27 cellular contexts compared by ENCODE assay signal in the genomic region with DNA sequence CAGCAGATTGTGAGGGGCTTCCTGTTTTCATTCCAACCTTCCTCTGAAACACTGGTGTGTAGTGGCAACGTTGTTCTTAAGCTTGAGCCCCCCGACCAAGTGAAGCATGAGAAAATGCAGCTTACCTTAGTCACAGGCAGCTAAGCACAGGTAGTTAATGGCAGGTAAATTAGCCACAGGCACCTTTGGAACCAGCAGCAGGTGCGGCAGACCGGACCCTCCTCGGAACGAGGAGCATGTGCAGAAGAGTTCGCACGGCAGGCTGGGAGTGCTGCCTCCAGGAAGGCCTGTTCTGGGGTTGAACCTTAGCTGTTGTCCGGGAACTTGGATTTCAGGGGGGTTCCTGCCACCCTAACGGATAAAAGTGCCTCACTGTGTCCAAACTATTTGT. TPM values are rescaled to one million over a fixed set of nuclear protein-coding genes. Genes with fewer than 3 reads are reported as not detected.
DNase-seq lines count a peak whose midpoint lies in the region; ATAC-seq and TF ChIP-seq lines count a peak whose summit lies in the region.
"Had no signal": no experiment of that assay in that cellular context is flagged by ENCODE, and none has a peak within 500 bp of the region (broad histone marks: within the 10 kb centered on the region; RNA-seq: fewer than 3 reads in every experiment).

No MANE protein-coding gene starts in this region.

- no peak for TF ChIP-seq POLR2A in HCT116 (IDR thresholded peaks at IDR 0.05; ENCODE audit: borderline replicate concordance, extremely low read depth, insufficient read depth, insufficient read length)
- no peak for TF ChIP-seq POLR2A in erythroblast (IDR thresholded peaks at IDR 0.05; ENCODE audit: low read length)
- no peak for TF ChIP-seq POLR2A in body of pancreas (IDR thresholded peaks at IDR 0.05)

- H3K27me3 Mint-ChIP-seq in endodermal cell (ENCODE audit: insufficient read depth) (peaks cover 46% of the 10 kb centered on the region), progenitor cell of endocrine pancreas (peaks cover 35% of the 10 kb centered on the region)
- H3K27me3 Mint-ChIP-seq: activated CD8-positive, alpha-beta T cell treated with anti-CD3 and anti-CD28 coated beads for 36 hours had no signal

- no peaks in the 10 kb centered on the region for H3K9me3 Mint-ChIP-seq in endodermal cell
- H3K9me3 Mint-ChIP-seq in progenitor cell of endocrine pancreas (ENCODE audit: low read depth), result no peaks in the 10 kb centered on the region
- H3K9me3 Mint-ChIP-seq: activated CD8-positive, alpha-beta T cell treated with anti-CD3 and anti-CD28 coated beads for 36 hours; activated naive CD4-positive, alpha-beta T cell treated with anti-CD3 and anti-CD28 coated beads, Interleukin-2, amount 10 ng/mL, durations not matched to agents 7 days and 5 days; activated T-cell treated with anti-CD3 and anti-CD28 coated beads, Interleukin-2, amount 50 U/mL, for 72 hours; dendritic cell treated with granulocyte-macrophage colony-stimulating factor and Interleukin-4, amounts not matched to agents 40 ng/mL and 50 ng/mL, for 4 days; GM23338; T-cell had no signal

- peak; percentile 55 for DNase-seq in NCI-H2171 treated with DMSO at 0.1 percent for 48 hours (lab: John Stamatoyannopoulos, UW)
- no peak for DNase-seq in NCI-H2171 (lab: John Stamatoyannopoulos, UW)
- DNase-seq in HCT116 (ENCODE audit: low read depth, low spot score), result no peak
- DNase-seq in endodermal cell, result peak; percentile 39
- DNase-seq in progenitor cell of endocrine pancreas (ENCODE audit: low spot score, unreplicated experiment), result no peak
- no peak for DNase-seq in erythroblast (lab: John Stamatoyannopoulos, UW)
- no peak for DNase-seq in body of pancreas
- DNase-seq: activated CD4-positive, CD25-positive, alpha-beta regulatory T cell treated with anti-CD3 and anti-CD28 coated beads, Interleukin-2, amount 50 U/mL, for 72 hours; activated CD8-positive, alpha-beta T cell treated with anti-CD3 and anti-CD28 coated beads for 36 hours; activated naive CD4-positive, alpha-beta T cell treated with anti-CD3 and anti-CD28 coated beads, Interleukin-2, amount 10 ng/mL, durations not matched to agents 7 days and 5 days; activated T-cell treated with anti-CD3 and anti-CD28 coated beads, Interleukin-2, amount 50 U/mL, for 72 hours; anterior cingulate cortex; Kasumi-1; left ventricle myocardium superior; NCI-H2081; NCI-H524; OCI-M1; psoas muscle; SHP77 treated with DMSO at 0.1 percent for 48 hours; stimulated activated naive CD4-positive, alpha-beta T cell; T-cell had no signal

- H3K27me3 ChIP-seq in HCT116 (ENCODE audit: insufficient read depth, low read length) (peaks cover 41% of the 10 kb centered on the region), endodermal cell (ENCODE audit: control insufficient read depth, insufficient read depth, low read length, poor library complexity, severe bottlenecking) (peaks cover 40% of the 10 kb centered on the region), body of pancreas (no peaks in the 10 kb centered on the region)

- no peaks in the 10 kb centered on the region for H4K20me1 ChIP-seq in HCT116 (ENCODE audit: insufficient read depth)
- H4K20me1 ChIP-seq: BLaER1 had no signal

- H3K79me2 ChIP-seq in HCT116 (ENCODE audit: insufficient read depth, low read length), result no peaks in the 10 kb centered on the region

- no peaks in the 10 kb centered on the region for H3K36me3 ChIP-seq in HCT116 (ENCODE audit: control insufficient read depth in 1 of 2, insufficient read depth in 2 of 2, low read length in 2 of 2)
- no peaks in the 10 kb centered on the region for H3K36me3 ChIP-seq in endodermal cell (ENCODE audit: control insufficient read depth, insufficient read depth, low read length)
- H3K36me3 ChIP-seq in body of pancreas (replicated peaks in 1 of 2; ENCODE audit: insufficient read depth in 1 of 2, low read depth in 2 of 2), result no peaks in the 10 kb centered on the region
- H3K36me3 ChIP-seq: BLaER1, thoracic aorta had no signal

- H3K36me3 Mint-ChIP-seq in endodermal cell (ENCODE audit: low read depth) (no peaks in the 10 kb centered on the region), progenitor cell of endocrine pancreas (ENCODE audit: insufficient read depth) (no peaks in the 10 kb centered on the region)
- H3K36me3 Mint-ChIP-seq: activated naive CD4-positive, alpha-beta T cell treated with anti-CD3 and anti-CD28 coated beads, Interleukin-2, amount 10 ng/mL, durations not matched to agents 7 days and 5 days; T-cell had no signal

- CTCF ChIA-PET in HCT116 (lab: Charles Lee), result interaction anchor here (1.3 to 6.1 kb wide), 2 partner anchors 71 to 72 kb away, joined by 5 to 56 read pairs; no protein-coding TSS in a partner anchor

- H3K4me3 ChIP-seq in HCT116 (replicated peaks in 1 of 2; ENCODE audit: low read depth in 1 of 2, low read length in 2 of 2) (no peak overlapping the region), endodermal cell (ENCODE audit: low read length) (no peak overlapping the region), body of pancreas (no peak overlapping the region)
- H3K4me3 ChIP-seq: BLaER1, GM23338, psoas muscle, thoracic aorta had no signal

- H2AFZ ChIP-seq in HCT116 (ENCODE audit: low read depth, low read length, poor library complexity, severe bottlenecking), result no peak overlapping the region
- H2AFZ ChIP-seq: GM23338 had no signal

- H3K27ac Mint-ChIP-seq in endodermal cell, result no peak overlapping the region
- peak overlapping the region; percentile 34 for H3K27ac Mint-ChIP-seq in progenitor cell of endocrine pancreas
- H3K27ac Mint-ChIP-seq: activated CD8-positive, alpha-beta T cell treated with anti-CD3 and anti-CD28 coated beads for 36 hours; activated naive CD4-positive, alpha-beta T cell treated with anti-CD3 and anti-CD28 coated beads, Interleukin-2, amount 10 ng/mL, durations not matched to agents 7 days and 5 days; activated T-cell treated with anti-CD3 and anti-CD28 coated beads, Interleukin-2, amount 50 U/mL, for 72 hours; dendritic cell treated with granulocyte-macrophage colony-stimulating factor and Interleukin-4, amounts not matched to agents 40 ng/mL and 50 ng/mL, for 4 days; GM23338; T-cell had no signal

- H3K4me1 ChIP-seq in HCT116 (ENCODE audit: control insufficient read depth in 1 of 2, insufficient read depth in 2 of 2, low read length in 2 of 2), result peaks cover 10 to 20% of the 10 kb centered on the region in 2 experiments
- H3K4me1 ChIP-seq in endodermal cell (ENCODE audit: control insufficient read depth, insufficient read depth, low read length), result peaks cover 3% of the 10 kb centered on the region
- H3K4me1 ChIP-seq in body of pancreas, result no peaks in the 10 kb centered on the region
- H3K4me1 ChIP-seq: psoas muscle had no signal

- POLR2A ChIA-PET in HCT116 (lab: Charles Lee), result no interaction called here

- no TSS peak for BruUV-seq in HCT116 (replicated peaks; lab: Mats Ljungman, UMichigan)

- no peak for TF ChIP-seq RAD21 in HCT116 (IDR thresholded peaks at IDR 0.05; ENCODE audit: low read depth)

- TF ChIP-seq CTCF in HCT116 (IDR thresholded peaks at IDR 0.05 in 2 of 3, conservative IDR thresholded peaks at IDR 0.05 in 1 of 3; ENCODE audit: borderline replicate concordance in 1 of 3, insufficient read depth in 1 of 3, low read depth in 2 of 3, low read length in 2 of 3), result no peak
- no peak for TF ChIP-seq CTCF in endodermal cell (conservative IDR thresholded peaks at IDR 0.05)
- TF ChIP-seq CTCF in progenitor cell of endocrine pancreas (IDR thresholded peaks at IDR 0.05; ENCODE audit: unreplicated experiment), result no peak
- TF ChIP-seq CTCF in body of pancreas (IDR thresholded peaks at IDR 0.05), result no peak

- no peak overlapping the region for H3K27ac ChIP-seq in HCT116 (ENCODE audit: low read depth, low read length)
- H3K27ac ChIP-seq in endodermal cell (ENCODE audit: low read depth, low read length), result no peak overlapping the region
- no peak overlapping the region for H3K27ac ChIP-seq in body of pancreas
- H3K27ac ChIP-seq: BLaER1, psoas muscle, thoracic aorta had no signal

- H3K9me2 ChIP-seq in HCT116 (ENCODE audit: insufficient read depth), result no peaks in the 10 kb centered on the region

- H3K4me1 Mint-ChIP-seq in endodermal cell, result peaks cover 8% of the 10 kb centered on the region
- H3K4me1 Mint-ChIP-seq in progenitor cell of endocrine pancreas (ENCODE audit: low read depth), result peaks cover 28% of the 10 kb centered on the region
- H3K4me1 Mint-ChIP-seq: GM23338 had no signal

- peak overlapping the region; percentile 1 for H3K4me2 ChIP-seq in HCT116 (ENCODE audit: low read length)
- H3K4me2 ChIP-seq: BLaER1, GM23338 had no signal

- intact Hi-C loops in HCT116 (cut with micrococcal nuclease) (no loop called here), body of pancreas (cut with DNase I) (no loop called here)

- H3K4me3 Mint-ChIP-seq in endodermal cell (no peak overlapping the region), progenitor cell of endocrine pancreas (ENCODE audit: low read depth) (no peak overlapping the region)
- H3K4me3 Mint-ChIP-seq: activated CD8-positive, alpha-beta T cell treated with anti-CD3 and anti-CD28 coated beads for 36 hours; activated naive CD4-positive, alpha-beta T cell treated with anti-CD3 and anti-CD28 coated beads, Interleukin-2, amount 10 ng/mL, durations not matched to agents 7 days and 5 days; activated T-cell treated with anti-CD3 and anti-CD28 coated beads, Interleukin-2, amount 50 U/mL, for 72 hours; dendritic cell treated with granulocyte-macrophage colony-stimulating factor and Interleukin-4, amounts not matched to agents 40 ng/mL and 50 ng/mL, for 4 days; GM23338; T-cell had no signal

- RAD21 ChIA-PET in HCT116 (lab: Charles Lee; ENCODE audit: low non-redundant PET in 1 of 2, low total read pairs in 2 of 2, uncharacterized antibody in 2 of 2, unreplicated experiment in 2 of 2), result no interaction called here

- ATAC-seq in HCT116, result no peak
- ATAC-seq in body of pancreas, result no peak
- ATAC-seq in HG03025 (IDR thresholded peaks at IDR 0.05; ENCODE audit: low FRiP score, unreplicated experiment), result no peak
- ATAC-seq: activated CD8-positive, alpha-beta T cell treated with anti-CD3 and anti-CD28 coated beads for 36 hours; activated T-cell treated with anti-CD3 and anti-CD28 coated beads, Interleukin-2, amount 50 U/mL, for 72 hours; GM23338; left ventricle myocardium superior; psoas muscle; T-cell had no signal

- H3K9ac ChIP-seq in HCT116 (ENCODE audit: low read length) (no peak overlapping the region), endodermal cell (ENCODE audit: extremely low read depth, low read length, poor library complexity, severe bottlenecking) (no peak overlapping the region)
- H3K9ac ChIP-seq: BLaER1 had no signal

- WGBS in endodermal cell (ENCODE audit: insufficient coverage in 1 of 2, insufficient read length in 1 of 2), 2 experiments, result 90 to 92% methylated on average over 10 of the region's 10 CpGs
- 58 to 59% methylated on average over 2 to 10 of the region's 10 CpGs for WGBS in body of pancreas, 2 donors

- H3K9me3 ChIP-seq in HCT116 (ENCODE audit: control insufficient read depth in 1 of 2, insufficient read depth in 1 of 2, low read depth in 1 of 2, low read length in 2 of 2), result no peaks in the 10 kb centered on the region
- no peaks in the 10 kb centered on the region for H3K9me3 ChIP-seq in endodermal cell (ENCODE audit: control insufficient read depth, low read length)
- H3K9me3 ChIP-seq in body of pancreas, result no peaks in the 10 kb centered on the region
- H3K9me3 ChIP-seq: BLaER1, psoas muscle, thoracic aorta had no signal

RNA-seq across cellular contexts. Expression of a gene that starts 7.2 kb away (rescaled TPM):
- total RNA-seq in HCT116 (2021; ENCODE audit: unreplicated experiment) (0.61 TPM), endodermal cell (under 1 TPM; 0.24 to 0.75 TPM), progenitor cell of endocrine pancreas (2.0 TPM in 2 replicates), body of pancreas (1 to 10 TPM; 6.2 to 8.2 TPM)
- polyA plus RNA-seq in HCT116 (2012), result not detected in 2 replicates
- 0.64 TPM for polyA plus RNA-seq in endodermal cell (2013, experiment 1 of 2)
- polyA plus RNA-seq in endodermal cell (2013, experiment 2 of 2), result 0.21 TPM
- total RNA-seq: endothelial cell of umbilical vein had no signal
- polyA plus RNA-seq: endothelial cell of umbilical vein had no signal

Comparison
In these comparisons a context has a peak if more than half of its experiments do, and no peak if none do; other contexts are left out.
1. DNase-seq: peak in NCI-H2171 treated with DMSO at 0.1 percent for 48 hours (single experiment) and endodermal cell (single experiment); none in NCI-H2171 (single experiment), HCT116 (single experiment), progenitor cell of endocrine pancreas (single experiment), erythroblast (0 of 2) and body of pancreas (0 of 4).